ENCODE assay signal across 13 cellular contexts in the genomic region with DNA sequence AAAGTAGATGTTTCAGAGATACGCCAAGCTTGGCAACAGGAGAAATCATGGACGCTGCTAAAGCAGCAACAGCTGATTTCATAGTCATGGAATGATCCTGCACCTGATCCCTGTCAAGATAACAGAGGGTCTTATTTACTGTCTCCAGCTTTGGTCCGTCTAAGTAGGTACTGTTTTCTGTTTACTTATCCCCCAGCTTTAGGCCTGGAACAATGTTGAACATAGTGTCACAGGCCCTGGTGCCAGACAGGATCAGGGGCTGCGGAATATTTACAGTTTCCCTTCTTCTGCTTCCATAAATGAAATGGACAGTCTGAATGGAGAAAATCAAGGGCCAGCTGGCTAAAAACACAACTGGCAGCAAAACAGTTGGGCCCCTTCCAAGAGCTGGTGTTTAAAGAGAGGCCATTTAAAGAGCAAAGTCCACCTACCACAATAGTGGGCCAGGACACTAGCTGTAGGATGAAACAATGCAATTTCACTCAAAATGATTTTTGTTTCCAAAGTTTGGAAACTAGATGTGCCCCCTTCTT. TPM values are rescaled to one million over a fixed set of nuclear protein-coding genes. Genes with fewer than 3 reads are reported as not detected.
A peak's percentile ranks its signal among the peaks of the same experiment; 100 is the strongest.
DNase-seq lines count a peak whose midpoint lies in the region; ATAC-seq, FAIRE-seq and TF ChIP-seq lines count a peak whose summit lies in the region.
"Had no signal": no experiment of that assay in that cellular context is flagged by ENCODE, and none has a peak within 500 bp of the region (broad histone marks: within the 10 kb centered on the region; RNA-seq: fewer than 3 reads in every experiment).

No MANE protein-coding gene starts in this region.

- no peaks in the 10 kb centered on the region for H3K36me3 ChIP-seq in MM.1S (replicated peaks; ENCODE audit: insufficient read depth, low read length)
- H3K36me3 ChIP-seq in endothelial cell of umbilical vein (ENCODE audit: control insufficient read depth in 2 of 2, extremely low read depth in 1 of 2, insufficient read depth in 2 of 2, low read length in 2 of 2): no peaks in the 10 kb centered on the region
- H3K36me3 ChIP-seq in mucosa of descending colon (ENCODE audit: low read depth): no peaks in the 10 kb centered on the region
- H3K36me3 ChIP-seq: HAP-1 had no signal

- H3K4me3 ChIP-seq in MM.1S (ENCODE audit: low read length) (no peak overlapping the region), endothelial cell of umbilical vein (replicated peaks in 1 of 3; ENCODE audit: insufficient read depth in 1 of 3, low read depth in 1 of 3, low read length in 3 of 3) (no peak overlapping the region), mucosa of descending colon (no peak overlapping the region)
- H3K4me3 ChIP-seq: HAP-1 had no signal

- H2AFZ ChIP-seq in MM.1S (ENCODE audit: low read length) (no peak overlapping the region), endothelial cell of umbilical vein (ENCODE audit: low read depth, low read length) (no peak overlapping the region)

- H3K9me1 ChIP-seq in endothelial cell of umbilical vein (replicated peaks; ENCODE audit: control insufficient read depth, extremely low read depth, insufficient read depth, low read length): no peaks in the 10 kb centered on the region

- H3K4me2 ChIP-seq in MM.1S (ENCODE audit: low read depth, low read length): peak overlapping the region; percentile 14; the same call in 1 of the 2 replicates
- H3K4me2 ChIP-seq in endothelial cell of umbilical vein (ENCODE audit: insufficient read depth, low read length): peak overlapping the region; percentile 71

- TF ChIP-seq CTCF in MM.1S (IDR thresholded peaks at IDR 0.05; ENCODE audit: low read length) (no peak), endothelial cell of umbilical vein (IDR thresholded peaks at IDR 0.05; ENCODE audit: extremely low read depth in 1 of 2, insufficient read depth in 1 of 2, low read depth in 1 of 2, low read length in 2 of 2) (no peak), mucosa of descending colon (IDR thresholded peaks at IDR 0.05) (no peak)

- H3K79me2 ChIP-seq in MM.1S (ENCODE audit: low read length) (peaks cover 11% of the 10 kb centered on the region), endothelial cell of umbilical vein (ENCODE audit: control insufficient read depth, insufficient read depth, low read length) (no peaks in the 10 kb centered on the region)

- no peak for FAIRE-seq in endothelial cell of umbilical vein (lab: Jason Lieb, UNC)

- no peak for TF ChIP-seq POLR2A in endothelial cell of umbilical vein (IDR thresholded peaks at IDR 0.05; ENCODE audit: low read depth, low read length)

- H3K9me3 ChIP-seq in MM.1S (replicated peaks; ENCODE audit: insufficient read depth, low read length) (no peaks in the 10 kb centered on the region), endothelial cell of umbilical vein (replicated peaks; ENCODE audit: control insufficient read depth, insufficient read depth, low read length) (no peaks in the 10 kb centered on the region), mucosa of descending colon (no peaks in the 10 kb centered on the region)
- H3K9me3 ChIP-seq: HAP-1 had no signal

- H3K27ac ChIP-seq in MM.1S (ENCODE audit: low read length) (no peak overlapping the region), endothelial cell of umbilical vein (ENCODE audit: insufficient read depth, low read depth, low read length) (no peak overlapping the region)

- intact Hi-C loops in endothelial cell of umbilical vein (cut with micrococcal nuclease): no loop called here
- intact Hi-C loops in mucosa of descending colon (cut with DNase I, micrococcal nuclease): no loop called here

- no peak overlapping the region for H3K9ac ChIP-seq in MM.1S (ENCODE audit: low read length)
- H3K9ac ChIP-seq in endothelial cell of umbilical vein (replicated peaks; ENCODE audit: extremely low read depth, insufficient read depth, low read length): no peak overlapping the region

- dilution Hi-C loops in endothelial cell of umbilical vein (cut with MboI; ENCODE audit: extremely low pct_ligation_motif_present, low sequenced_read_pairs): no loop called here

- CTCF ChIA-PET in endothelial cell of umbilical vein (lab: Charles Lee): interaction anchor here (0.7 to 9.1 kb wide), 3 partner anchors 21 to 679 kb away, joined by 3 to 68 read pairs (median 5); no protein-coding TSS in a partner anchor

- no TSS peak for BruUV-seq in endothelial cell of umbilical vein (replicated peaks; lab: Mats Ljungman, UMichigan)

- H3K4me1 ChIP-seq in MM.1S (ENCODE audit: low read length) (peaks cover 17% of the 10 kb centered on the region), endothelial cell of umbilical vein (ENCODE audit: control insufficient read depth, extremely low read depth, insufficient read depth, low read length) (peaks cover 3% of the 10 kb centered on the region), mucosa of descending colon (ENCODE audit: low read depth) (peaks cover 12% of the 10 kb centered on the region)

- DNase-seq in AG08396 (ENCODE audit: low spot score) (peak; percentile 12), MM.1S (no peak), endothelial cell of umbilical vein (ENCODE audit: low read depth, low spot score) (peak; percentile 44), mucosa of descending colon (peak in 2 of 3 donors; percentile 35 to 75)
- DNase-seq in activated naive CD4-positive, alpha-beta T cell treated with anti-CD3 and anti-CD28 coated beads, Interleukin-2, amount 50 U/mL, for 16 hours: no peak
- DNase-seq: erythroblast; stimulated activated naive B cell treated with anti-CD40 and anti-IgM and Interleukin-4, amounts not matched to agents 10 μg/mL and 1 μg/mL and 100 μg/mL, for 72 hours had no signal

- POLR2A ChIA-PET in endothelial cell of umbilical vein (lab: Charles Lee): no interaction called here

- H3K9me2 ChIP-seq in MM.1S (replicated peaks; ENCODE audit: insufficient read depth, low read length): no peaks in the 10 kb centered on the region

- ATAC-seq in mucosa of descending colon: no peak
- ATAC-seq in GM18517 (IDR thresholded peaks at IDR 0.05; ENCODE audit: unreplicated experiment): no peak
- no peak for ATAC-seq in GM19395 (IDR thresholded peaks at IDR 0.05; ENCODE audit: unreplicated experiment)
- no peak for ATAC-seq in GM21515 (IDR thresholded peaks at IDR 0.05; ENCODE audit: unreplicated experiment)
- ATAC-seq: Right ventricle myocardium inferior; stimulated activated naive B cell treated with anti-CD40 and anti-IgM and Interleukin-4, amounts not matched to agents 10 μg/mL and 1 μg/mL and 100 μg/mL, for 72 hours had no signal

- H3F3A ChIP-seq in MM.1S (ENCODE audit: insufficient read depth, low read length): peaks cover 10% of the 10 kb centered on the region

- H3K27me3 ChIP-seq in MM.1S (replicated peaks; ENCODE audit: insufficient read depth, low read length) (no peaks in the 10 kb centered on the region), endothelial cell of umbilical vein (ENCODE audit: control insufficient read depth in 2 of 2, insufficient read depth in 2 of 2, low read length in 2 of 2) (peaks cover 2 to 7% of the 10 kb centered on the region in 2 experiments)

- H4K20me1 ChIP-seq in MM.1S (ENCODE audit: insufficient read depth, low read length) (no peaks in the 10 kb centered on the region), endothelial cell of umbilical vein (replicated peaks; ENCODE audit: control insufficient read depth, extremely low read depth, insufficient read depth, low read length) (no peaks in the 10 kb centered on the region)

TF ChIP-seq in endothelial cell of umbilical vein, 7 proteins besides CTCF, POLR2A, EP300 and RAD21:
- TF ChIP-seq JUN (IDR thresholded peaks at IDR 0.05; ENCODE audit: borderline replicate concordance, insufficient read depth, insufficient read length, low read depth) (no peak), EZH2 (IDR thresholded peaks at IDR 0.05; ENCODE audit: borderline replicate concordance, low read depth, low read length, severe bottlenecking) (no peak), POLR2AphosphoS5 (IDR thresholded peaks at IDR 0.05; ENCODE audit: insufficient read depth, low read depth, low read length) (no peak), FOS (IDR thresholded peaks at IDR 0.05; ENCODE audit: borderline replicate concordance, insufficient read depth, low read length) (no peak), GATA2 (IDR thresholded peaks at IDR 0.05; ENCODE audit: insufficient read depth, insufficient read length, low read depth, low read length) (peak; percentile 52)

RNA-seq across cellular contexts. Expression of gene GPR37, which starts 2.9 kb away (rescaled TPM):
- 2.1 and 2.2 TPM in 2 replicates for total RNA-seq in endothelial cell of umbilical vein
- 0.59 and 0.92 TPM in 2 replicates for polyA plus RNA-seq in endothelial cell of umbilical vein
- 0.59 and 0.79 TPM in 2 replicates for polyA plus RNA-seq in endothelial cell of umbilical vein (2011; cell fraction: cytosol; rRNA removed)
- 0.32 and 0.34 TPM in 2 replicates for polyA plus RNA-seq in endothelial cell of umbilical vein (2011; cell fraction: nucleus; rRNA removed)
- 6.6 and 8.0 TPM in 2 replicates for polyA plus RNA-seq in endothelial cell of umbilical vein (2012)
- 2.0 and 3.1 TPM in 2 replicates for polyA minus RNA-seq in endothelial cell of umbilical vein
- not detected for polyA minus RNA-seq in endothelial cell of umbilical vein (2011; cell fraction: cytosol; rRNA and poly(A)+ RNA removed)
- polyA minus RNA-seq in endothelial cell of umbilical vein (2011; cell fraction: nucleus; rRNA and poly(A)+ RNA removed): 0.96 and 1.0 TPM in 2 replicates
- 1 to 10 TPM in 2 of 3 donors, under 1 TPM in 1; 0.93 to 1.2 (median 1.1) TPM for total RNA-seq in mucosa of descending colon
- total RNA-seq: G401, Right ventricle myocardium inferior had no signal

Comparison
In these comparisons a context has a peak if more than half of its experiments do, and no peak if none do; other contexts are left out.
1. DNase-seq: peak in AG08396 (single experiment), endothelial cell of umbilical vein (single experiment) and mucosa of descending colon (2 of 3); none in MM.1S (single experiment) and activated naive CD4-positive, alpha-beta T cell treated with anti-CD3 and anti-CD28 coated beads, Interleukin-2, amount 50 U/mL, for 16 hours (single experiment).